19 cellular contexts compared by ENCODE assay signal in the genomic region with DNA sequence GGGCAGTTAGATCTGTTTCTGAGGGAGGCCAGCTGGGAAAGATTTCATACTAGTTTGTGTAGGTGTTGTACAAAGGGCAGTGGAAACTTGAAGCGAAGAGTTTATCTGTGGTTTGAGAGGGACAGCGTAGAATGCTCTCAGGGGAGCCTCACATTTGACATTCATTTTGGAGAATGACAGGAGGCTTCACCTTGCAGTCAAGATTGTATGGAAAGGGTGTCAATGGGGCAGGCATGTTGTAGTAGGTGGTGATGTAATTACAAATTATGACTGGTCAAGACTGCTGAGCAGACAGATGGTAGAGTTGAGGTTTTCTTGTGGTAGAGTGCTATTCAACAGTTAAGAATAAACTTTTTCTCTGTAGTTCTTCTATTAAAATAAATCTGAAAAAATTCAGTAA. TPM values are rescaled to one million over a fixed set of nuclear protein-coding genes. Genes with fewer than 3 reads are reported as not detected.
DNase-seq lines count a peak whose midpoint lies in the region; ATAC-seq and TF ChIP-seq lines count a peak whose summit lies in the region.
"Had no signal": no experiment of that assay in that cellular context is flagged by ENCODE, and none has a peak within 500 bp of the region (broad histone marks: within the 10 kb centered on the region; RNA-seq: fewer than 3 reads in every experiment).

No MANE protein-coding gene starts in this region.

- ATAC-seq in activated CD8-positive, alpha-beta memory T cell treated with anti-CD3 and anti-CD28 coated beads, Interleukin-2, amount 10 ng/mL, durations not matched to agents 7 days and 5 days, result no peak
- ATAC-seq in stimulated activated effector memory CD8-positive, alpha-beta T cell treated with anti-CD3 and anti-CD28 coated beads, Interleukin-12 subunit alpha, Interleukin-12 subunit beta, amount 100 ng/mL, for 72 hours, result peak; percentile 55
- ATAC-seq: HCT116 had no signal

- no peak for DNase-seq in activated CD8-positive, alpha-beta memory T cell treated with anti-CD3 and anti-CD28 coated beads, Interleukin-2, amount 10 ng/mL, durations not matched to agents 7 days and 5 days
- no peak for DNase-seq in activated CD8-positive, alpha-beta memory T cell treated with anti-CD3 and anti-CD28 coated beads, Interleukin-2, amount 50 U/mL, for 4 hours
- DNase-seq in GM10266 (ENCODE audit: extremely low spot score), result peak; percentile 3
- no peak for DNase-seq in activated T-helper 2 cell treated with anti-CD3 and anti-CD28 coated beads, Interferon-gamma antibody, Interleukin-2, Interleukin-4, amounts not matched to agents 10 μg/mL and 5 μg/mL and 100 μg/mL, durations not matched to agents 14 hours and 24 hours and 36 hours (ENCODE audit: low spot score)
- DNase-seq in stimulated activated effector memory CD8-positive, alpha-beta T cell treated with anti-CD3 and anti-CD28 coated beads, Interleukin-12 subunit alpha, Interleukin-12 subunit beta, amount 100 ng/mL, for 72 hours (ENCODE audit: low spot score in 2 of 2), result no peak
- DNase-seq in stimulated activated CD4-positive, alpha-beta T cell treated with anti-CD3 and anti-CD28 coated beads, Interleukin-12 subunit alpha, Interleukin-12 subunit beta, amount 100 ng/mL, for 4 hours, result no peak
- DNase-seq in NCI-H1930 (lab: John Stamatoyannopoulos, UW), result no peak
- DNase-seq: ACHN; CD4-positive, CD25-positive, alpha-beta regulatory T cell; DMS79; Karpas-422; MM.1S; NCI-H1105; NCI-H187 treated with DMSO at 0.1 percent for 48 hours; NCI-H2171; NCI-H446 treated with DMSO at 0.1 percent for 48 hours; NCI-H774; PC-9 had no signal

- CTCF ChIA-PET in activated CD8-positive, alpha-beta memory T cell treated with anti-CD3 and anti-CD28 coated beads, Interleukin-2, amount 10 ng/mL, durations not matched to agents 7 days and 5 days (lab: Charles Lee), result no interaction called here

- no peaks in the 10 kb centered on the region for H3K9me3 Mint-ChIP-seq in activated CD8-positive, alpha-beta memory T cell treated with anti-CD3 and anti-CD28 coated beads, Interleukin-2, amount 10 ng/mL, durations not matched to agents 7 days and 5 days (ENCODE audit: low read depth)
- no peaks in the 10 kb centered on the region for H3K9me3 Mint-ChIP-seq in activated T-helper 2 cell treated with anti-CD3 and anti-CD28 coated beads, Interferon-gamma antibody, Interleukin-2, Interleukin-4, amounts not matched to agents 10 μg/mL and 5 μg/mL and 100 μg/mL, durations not matched to agents 14 hours and 24 hours and 36 hours
- H3K9me3 Mint-ChIP-seq in stimulated activated effector memory CD8-positive, alpha-beta T cell treated with anti-CD3 and anti-CD28 coated beads, Interleukin-12 subunit alpha, Interleukin-12 subunit beta, amount 100 ng/mL, for 72 hours, result no peaks in the 10 kb centered on the region
- H3K9me3 Mint-ChIP-seq: CD4-positive, CD25-positive, alpha-beta regulatory T cell had no signal

- peaks cover 88% of the 10 kb centered on the region for H3K4me1 Mint-ChIP-seq in activated CD8-positive, alpha-beta memory T cell treated with anti-CD3 and anti-CD28 coated beads, Interleukin-2, amount 10 ng/mL, durations not matched to agents 7 days and 5 days
- peaks cover 68% of the 10 kb centered on the region for H3K4me1 Mint-ChIP-seq in activated T-helper 2 cell treated with anti-CD3 and anti-CD28 coated beads, Interferon-gamma antibody, Interleukin-2, Interleukin-4, amounts not matched to agents 10 μg/mL and 5 μg/mL and 100 μg/mL, durations not matched to agents 14 hours and 24 hours and 36 hours (ENCODE audit: low read depth)
- H3K4me1 Mint-ChIP-seq in stimulated activated effector memory CD8-positive, alpha-beta T cell treated with anti-CD3 and anti-CD28 coated beads, Interleukin-12 subunit alpha, Interleukin-12 subunit beta, amount 100 ng/mL, for 72 hours, result peaks cover 58% of the 10 kb centered on the region

- TF ChIP-seq CTCF in GM10266 (IDR thresholded peaks at IDR 0.05; ENCODE audit: control insufficient read depth, insufficient read depth, low read depth, missing control alignments), result no peak

- intact Hi-C loops in activated T-helper 2 cell treated with anti-CD3 and anti-CD28 coated beads, Interferon-gamma antibody, Interleukin-2, Interleukin-4, amounts not matched to agents 10 μg/mL and 5 μg/mL and 100 μg/mL, durations not matched to agents 14 hours and 24 hours and 36 hours (cut with micrococcal nuclease), result loop anchor here (5.0 kb wide), 1 partner anchor 39 kb away; no protein-coding TSS in a partner anchor

- H3K36me3 Mint-ChIP-seq in activated CD8-positive, alpha-beta memory T cell treated with anti-CD3 and anti-CD28 coated beads, Interleukin-2, amount 10 ng/mL, durations not matched to agents 7 days and 5 days, result peaks cover 85% of the 10 kb centered on the region
- peaks cover 93% of the 10 kb centered on the region for H3K36me3 Mint-ChIP-seq in activated T-helper 2 cell treated with anti-CD3 and anti-CD28 coated beads, Interferon-gamma antibody, Interleukin-2, Interleukin-4, amounts not matched to agents 10 μg/mL and 5 μg/mL and 100 μg/mL, durations not matched to agents 14 hours and 24 hours and 36 hours (ENCODE audit: low read depth)
- peaks cover 100% of the 10 kb centered on the region for H3K36me3 Mint-ChIP-seq in stimulated activated effector memory CD8-positive, alpha-beta T cell treated with anti-CD3 and anti-CD28 coated beads, Interleukin-12 subunit alpha, Interleukin-12 subunit beta, amount 100 ng/mL, for 72 hours
- H3K36me3 Mint-ChIP-seq: CD4-positive, CD25-positive, alpha-beta regulatory T cell had no signal

- H3K27me3 Mint-ChIP-seq in activated CD8-positive, alpha-beta memory T cell treated with anti-CD3 and anti-CD28 coated beads, Interleukin-2, amount 10 ng/mL, durations not matched to agents 7 days and 5 days, result no peaks in the 10 kb centered on the region
- H3K27me3 Mint-ChIP-seq in activated T-helper 2 cell treated with anti-CD3 and anti-CD28 coated beads, Interferon-gamma antibody, Interleukin-2, Interleukin-4, amounts not matched to agents 10 μg/mL and 5 μg/mL and 100 μg/mL, durations not matched to agents 14 hours and 24 hours and 36 hours (ENCODE audit: low read depth), result no peaks in the 10 kb centered on the region
- H3K27me3 Mint-ChIP-seq: CD4-positive, CD25-positive, alpha-beta regulatory T cell had no signal

- H3K4me3 Mint-ChIP-seq in activated CD8-positive, alpha-beta memory T cell treated with anti-CD3 and anti-CD28 coated beads, Interleukin-2, amount 10 ng/mL, durations not matched to agents 7 days and 5 days, result peak overlapping the region; percentile 4
- peak overlapping the region; percentile 31 for H3K4me3 Mint-ChIP-seq in activated T-helper 2 cell treated with anti-CD3 and anti-CD28 coated beads, Interferon-gamma antibody, Interleukin-2, Interleukin-4, amounts not matched to agents 10 μg/mL and 5 μg/mL and 100 μg/mL, durations not matched to agents 14 hours and 24 hours and 36 hours (ENCODE audit: low read depth)
- peak overlapping the region; percentile 20 for H3K4me3 Mint-ChIP-seq in stimulated activated effector memory CD8-positive, alpha-beta T cell treated with anti-CD3 and anti-CD28 coated beads, Interleukin-12 subunit alpha, Interleukin-12 subunit beta, amount 100 ng/mL, for 72 hours
- H3K4me3 Mint-ChIP-seq: CD4-positive, CD25-positive, alpha-beta regulatory T cell had no signal

- peak overlapping the region; percentile 30 for H3K27ac Mint-ChIP-seq in activated CD8-positive, alpha-beta memory T cell treated with anti-CD3 and anti-CD28 coated beads, Interleukin-2, amount 10 ng/mL, durations not matched to agents 7 days and 5 days
- peak overlapping the region; percentile 57 for H3K27ac Mint-ChIP-seq in activated T-helper 2 cell treated with anti-CD3 and anti-CD28 coated beads, Interferon-gamma antibody, Interleukin-2, Interleukin-4, amounts not matched to agents 10 μg/mL and 5 μg/mL and 100 μg/mL, durations not matched to agents 14 hours and 24 hours and 36 hours
- peak overlapping the region; percentile 57 for H3K27ac Mint-ChIP-seq in stimulated activated effector memory CD8-positive, alpha-beta T cell treated with anti-CD3 and anti-CD28 coated beads, Interleukin-12 subunit alpha, Interleukin-12 subunit beta, amount 100 ng/mL, for 72 hours

RNA-seq across cellular contexts. Expression of a gene that starts 7.0 kb away (rescaled TPM):
- 100 to 1,000 TPM; 204 to 220 TPM for total RNA-seq in activated CD8-positive, alpha-beta memory T cell treated with anti-CD3 and anti-CD28 coated beads, Interleukin-2, amount 10 ng/mL, durations not matched to agents 7 days and 5 days
- total RNA-seq in activated T-helper 2 cell treated with anti-CD3 and anti-CD28 coated beads, Interferon-gamma antibody, Interleukin-2, Interleukin-4, amounts not matched to agents 10 μg/mL and 5 μg/mL and 100 μg/mL, durations not matched to agents 14 hours and 24 hours and 36 hours, result 287 and 296 TPM in 2 replicates
- total RNA-seq: CD4-positive, CD25-positive, alpha-beta regulatory T cell; PC-9 had no signal
